Comparison of ENCODE assay signal across 29 cellular contexts in the genomic region with DNA sequence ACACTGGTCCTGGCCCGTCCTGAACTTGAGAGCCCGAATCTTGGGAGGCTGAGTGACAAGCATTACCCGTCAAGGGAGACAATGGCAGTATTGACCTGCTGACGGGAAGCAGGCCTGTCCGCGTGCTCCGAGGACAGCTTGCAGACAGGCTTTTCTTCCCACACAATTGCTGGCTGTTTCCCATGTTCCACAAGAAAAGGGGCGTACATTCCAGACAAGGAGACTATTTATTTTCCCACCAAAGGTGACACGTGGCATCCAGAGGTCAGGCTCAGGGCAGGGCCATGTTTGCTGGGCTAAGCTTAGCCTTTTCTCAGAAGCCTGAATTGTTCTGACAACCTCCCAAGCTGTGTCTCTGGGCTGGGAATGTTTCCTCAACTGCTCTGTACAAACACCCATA.
"Had no signal": no experiment of that assay in that cellular context is flagged by ENCODE, and none has a peak within 500 bp of the region (broad histone marks: within the 10 kb centered on the region; RNA-seq: fewer than 3 reads in every experiment).

No MANE protein-coding gene starts in this region.

- H3K36me3 ChIP-seq: heart left ventricle, left lung, lower lobe of right lung, neutrophil, right lobe of liver, thoracic aorta, vagina had no signal

- H3K36me3 Mint-ChIP-seq: type B pancreatic cell had no signal

- H3K27me3 ChIP-seq: heart left ventricle, left lung, vagina had no signal

- H3K9me3 ChIP-seq: heart left ventricle, left lung, lower lobe of right lung, neutrophil, right lobe of liver, thoracic aorta, vagina had no signal

- ATAC-seq: activated T-cell treated with anti-CD3 and anti-CD28 coated beads, Interleukin-2, amount 50 U/mL, for 4 hours; activated T-helper 17 cell treated with anti-CD3 and anti-CD28 coated beads, Interleukin-2, amount 50 U/mL, for 72 hours; esophagus mucosa; heart left ventricle; left lung; lower lobe of right lung; naive thymus-derived CD8-positive, alpha-beta T cell; right lobe of liver; stimulated activated naive CD8-positive, alpha-beta T cell treated with anti-CD3 and anti-CD28 coated beads, Interleukin-15, Interleukin-2, amounts not matched to agents 100 U/mL and 50 U/mL, for 24 hours had no signal

- H3K27ac ChIP-seq: heart left ventricle, left lung, lower lobe of right lung, neutrophil, right lobe of liver, skin epidermis, thoracic aorta, vagina, VCaP had no signal

- H3K9me3 Mint-ChIP-seq: activated T-cell treated with anti-CD3 and anti-CD28 coated beads, Interleukin-2, amount 50 U/mL, for 4 hours; endodermal cell; type B pancreatic cell had no signal

- H3K4me3 ChIP-seq: heart left ventricle, left lung, lower lobe of right lung, right lobe of liver, skin epidermis, thoracic aorta, vagina had no signal

- H3K27ac Mint-ChIP-seq: activated T-helper 17 cell treated with anti-CD3 and anti-CD28 coated beads, Interleukin-2, amount 50 U/mL, for 72 hours; endodermal cell; type B pancreatic cell had no signal

- DNase-seq: activated CD4-positive, alpha-beta T cell treated with anti-CD3 and anti-CD28 coated beads for 48 hours; activated CD4-positive, alpha-beta T cell treated with anti-CD3 and anti-CD28 coated beads, Interleukin-2, amount 50 U/mL, for 48 hours; activated CD8-positive, alpha-beta memory T cell treated with anti-CD3 and anti-CD28 coated beads, Interleukin-2, amount 50 U/mL, for 48 hours; activated gamma-delta T cell treated with Interleukin-2 at 50 U/mL for 16 hours; activated naive CD4-positive, alpha-beta T cell treated with anti-CD3 and anti-CD28 coated beads, Interleukin-2, amount 50 U/mL, for 16 hours; activated T-cell treated with anti-CD3 and anti-CD28 coated beads, Interleukin-2, amount 50 U/mL, for 4 hours; amniotic stem cell; central memory CD4-positive, alpha-beta T cell; endodermal cell; foreskin fibroblast; heart left ventricle; kidney glomerular epithelial cell; left lung; lower lobe of right lung; mesenchymal stem cell; naive thymus-derived CD8-positive, alpha-beta T cell; right lobe of liver; stimulated activated CD4-positive, alpha-beta T cell treated with anti-CD3 and anti-CD28 coated beads, Interleukin-12 subunit alpha, Interleukin-12 subunit beta, amount 100 ng/mL, for 4 hours; stimulated activated CD4-positive, alpha-beta T cell treated with anti-CD3 and anti-CD28 coated beads, Interleukin-4, amount 100 ng/mL, for 1 hour; stimulated activated naive CD8-positive, alpha-beta T cell treated with anti-CD3 and anti-CD28 coated beads, Interleukin-15, Interleukin-2, amounts not matched to agents 100 U/mL and 50 U/mL, for 24 hours; T-helper 1 cell had no signal

- H3K4me1 ChIP-seq: left lung, lower lobe of right lung, right lobe of liver had no signal

- H3K27me3 Mint-ChIP-seq: activated T-helper 17 cell treated with anti-CD3 and anti-CD28 coated beads, Interleukin-2, amount 50 U/mL, for 72 hours; naive thymus-derived CD8-positive, alpha-beta T cell had no signal

- H3K4me3 Mint-ChIP-seq: activated T-cell treated with anti-CD3 and anti-CD28 coated beads, Interleukin-2, amount 50 U/mL, for 4 hours; activated T-helper 17 cell treated with anti-CD3 and anti-CD28 coated beads, Interleukin-2, amount 50 U/mL, for 72 hours; endodermal cell; naive thymus-derived CD8-positive, alpha-beta T cell; type B pancreatic cell had no signal
